In genomic region chr4:82522472-82522871, GRCh38 we compare ENCODE assay signal across 21 cellular contexts. TPM values are rescaled to one million over a fixed set of nuclear protein-coding genes. Genes with fewer than 3 reads are reported as not detected.
DNase-seq lines count a peak whose midpoint lies in the region; ATAC-seq and TF ChIP-seq lines count a peak whose summit lies in the region.
"Had no signal": no experiment of that assay in that cellular context is flagged by ENCODE, and none has a peak within 500 bp of the region (broad histone marks: within the 10 kb centered on the region; RNA-seq: fewer than 3 reads in every experiment).

No MANE protein-coding gene starts in this region.

- TF ChIP-seq RAD21 in SK-N-SH (IDR thresholded peaks at IDR 0.05; ENCODE audit: low read length), result no peak

- H3F3A ChIP-seq in SK-N-SH (replicated peaks; ENCODE audit: insufficient read depth), result peaks cover 10% of the 10 kb centered on the region

- H4K20me1 ChIP-seq in SK-N-SH (ENCODE audit: insufficient read depth), result no peaks in the 10 kb centered on the region
- H4K20me1 ChIP-seq: BLaER1 treated with 17β-estradiol and CSF1 and Interleukin-3, amounts not matched to agents 10 nM and 100 nM had no signal

- no peaks in the 10 kb centered on the region for H3K9me3 ChIP-seq in SK-N-SH
- H3K9me3 ChIP-seq in HEK293 (ENCODE audit: control insufficient read depth, insufficient read depth, low read depth, low read length), result no peaks in the 10 kb centered on the region
- H3K9me3 ChIP-seq in upper lobe of left lung, result no peaks in the 10 kb centered on the region
- H3K9me3 ChIP-seq: A549; BE2C; BLaER1 treated with 17β-estradiol and CSF1 and Interleukin-3, amounts not matched to agents 10 nM and 100 nM had no signal

- no peak overlapping the region for H3K4me3 Mint-ChIP-seq in stimulated activated naive B cell treated with anti-CD40 and anti-IgM and Interleukin-4, amounts not matched to agents 10 μg/mL and 1 μg/mL and 100 μg/mL, for 72 hours
- H3K4me3 Mint-ChIP-seq: CD14-positive monocyte; CD4-positive, alpha-beta T cell; CD8-positive, alpha-beta memory T cell had no signal

- H3K4me2 ChIP-seq in SK-N-SH, result no peak overlapping the region
- H3K4me2 ChIP-seq: A549; BLaER1 treated with 17β-estradiol and CSF1 and Interleukin-3, amounts not matched to agents 10 nM and 100 nM had no signal

- ATAC-seq in SK-N-SH treated with all-trans-retinoic acid at 6 μM for 48 hours (no peak), upper lobe of left lung (ENCODE audit: low FRiP score in 2 of 2) (no peak), HG02938 (IDR thresholded peaks at IDR 0.05; ENCODE audit: unreplicated experiment) (no peak)
- no peak for ATAC-seq in stimulated activated naive B cell treated with anti-CD40 and anti-IgM and Interleukin-4, amounts not matched to agents 10 μg/mL and 1 μg/mL and 100 μg/mL, for 72 hours (replicated peaks)
- ATAC-seq: A549 had no signal

- DNase-seq in SK-N-SH (no peak), iPS-NIHi7 (ENCODE audit: extremely low spot score) (peak; percentile 28), upper lobe of left lung (no peak)
- DNase-seq in stimulated activated naive B cell treated with anti-CD40 and anti-IgM and Interleukin-4, amounts not matched to agents 10 μg/mL and 1 μg/mL and 100 μg/mL, for 72 hours, result no peak
- DNase-seq: 8988T; ACHN; AML-193; BE2C; Calu3; CD4-positive, alpha-beta T cell; CD8-positive, alpha-beta memory T cell; DMS53; GF-D8; GOT3; HCEC 1CT had no signal

- H3K9me2 ChIP-seq in SK-N-SH, result no peaks in the 10 kb centered on the region

- no peaks in the 10 kb centered on the region for H3K79me2 ChIP-seq in SK-N-SH (ENCODE audit: insufficient read depth)

- H3K4me1 Mint-ChIP-seq in stimulated activated naive B cell treated with anti-CD40 and anti-IgM and Interleukin-4, amounts not matched to agents 10 μg/mL and 1 μg/mL and 100 μg/mL, for 72 hours, result no peaks in the 10 kb centered on the region
- H3K4me1 Mint-ChIP-seq: CD14-positive monocyte; CD8-positive, alpha-beta memory T cell had no signal

- no peak for TF ChIP-seq POLR2A in upper lobe of left lung (IDR thresholded peaks at IDR 0.05)

- H3K27me3 ChIP-seq in SK-N-SH (ENCODE audit: insufficient read depth), result no peaks in the 10 kb centered on the region
- H3K27me3 ChIP-seq in upper lobe of left lung, result no peaks in the 10 kb centered on the region
- H3K27me3 ChIP-seq: BE2C; BLaER1 treated with 17β-estradiol and CSF1 and Interleukin-3, amounts not matched to agents 10 nM and 100 nM had no signal

- CTCF ChIA-PET in SK-N-SH (lab: Yijun Ruan, JAX), result interaction anchor here (0.8 to 1.6 kb wide), 2 partner anchors 15 to 218 kb away, joined by 3 to 4 read pairs; no protein-coding TSS in a partner anchor
- CTCF ChIA-PET in HEK293 (lab: Yijun Ruan, JAX), result no interaction called here

- TF ChIP-seq EP300 in SK-N-SH (IDR thresholded peaks at IDR 0.05; ENCODE audit: borderline replicate concordance in 1 of 2, low read depth in 1 of 2, low read length in 1 of 2) (no peak), upper lobe of left lung (IDR thresholded peaks at IDR 0.05) (no peak)

- H3K9ac ChIP-seq in SK-N-SH, result no peak overlapping the region
- H3K9ac ChIP-seq: BLaER1 treated with 17β-estradiol and CSF1 and Interleukin-3, amounts not matched to agents 10 nM and 100 nM had no signal

- H3K36me3 ChIP-seq in SK-N-SH (replicated peaks in 1 of 2; ENCODE audit: control insufficient read depth in 1 of 2, insufficient read depth in 2 of 2, low read length in 1 of 2) (no peaks in the 10 kb centered on the region), HEK293 (ENCODE audit: control insufficient read depth in 2 of 2, insufficient read depth in 1 of 2, low read length in 2 of 2) (no peaks in the 10 kb centered on the region), upper lobe of left lung (no peaks in the 10 kb centered on the region)
- H3K36me3 ChIP-seq: BE2C; BLaER1 treated with 17β-estradiol and CSF1 and Interleukin-3, amounts not matched to agents 10 nM and 100 nM had no signal

- no peak overlapping the region for H2AFZ ChIP-seq in SK-N-SH (ENCODE audit: low read depth)

- peaks cover 0 to 6% of the 10 kb centered on the region in 2 experiments; a peak in 1 of 4 replicates for H3K4me1 ChIP-seq in SK-N-SH (ENCODE audit: control insufficient read depth in 1 of 2, insufficient read depth in 2 of 2, low read depth in 1 of 2, low read length in 1 of 2)
- peaks cover 3% of the 10 kb centered on the region; the same call in 1 of the 2 replicates for H3K4me1 ChIP-seq in HEK293 (ENCODE audit: control insufficient read depth, insufficient read depth, low read length)
- H3K4me1 ChIP-seq in upper lobe of left lung, result no peaks in the 10 kb centered on the region
- H3K4me1 ChIP-seq: BE2C had no signal

- H3K27me3 Mint-ChIP-seq in stimulated activated naive B cell treated with anti-CD40 and anti-IgM and Interleukin-4, amounts not matched to agents 10 μg/mL and 1 μg/mL and 100 μg/mL, for 72 hours, result peaks cover 7 to 8% of the 10 kb centered on the region in 2 donors

- 70% methylated on average over 4 of the region's 4 CpGs for WGBS in SK-N-SH (ENCODE audit: low lambda C conversion rate)
- WGBS in upper lobe of left lung, 2 donors, result 95% methylated on average over 4 of the region's 4 CpGs

- H3K36me3 Mint-ChIP-seq in stimulated activated naive B cell treated with anti-CD40 and anti-IgM and Interleukin-4, amounts not matched to agents 10 μg/mL and 1 μg/mL and 100 μg/mL, for 72 hours, result no peaks in the 10 kb centered on the region
- H3K36me3 Mint-ChIP-seq: CD14-positive monocyte; CD8-positive, alpha-beta memory T cell had no signal

- TF ChIP-seq CTCF in SK-N-SH (IDR thresholded peaks at IDR 0.05) (no peak), HEK293 (tag by site-specific recombination; IDR thresholded peaks at IDR 0.05) (no peak), upper lobe of left lung (IDR thresholded peaks at IDR 0.05) (no peak)

- no peak overlapping the region for H3K4me3 ChIP-seq in SK-N-SH (ENCODE audit: low read depth in 2 of 2, low read length in 1 of 2)
- H3K4me3 ChIP-seq in HEK293 (ENCODE audit: low read depth, low read length), result no peak overlapping the region
- no peak overlapping the region for H3K4me3 ChIP-seq in upper lobe of left lung
- H3K4me3 ChIP-seq: A549; BLaER1 treated with 17β-estradiol and CSF1 and Interleukin-3, amounts not matched to agents 10 nM and 100 nM had no signal

- POLR2A ChIA-PET in SK-N-SH (lab: Yijun Ruan, JAX), result no interaction called here
- POLR2A ChIA-PET in HEK293 (lab: Yijun Ruan, JAX), result interaction anchor here (0.6 kb wide), 1 partner anchor 452 kb away, joined by 4 read pairs; no protein-coding TSS in a partner anchor

- H3K9me3 Mint-ChIP-seq in stimulated activated naive B cell treated with anti-CD40 and anti-IgM and Interleukin-4, amounts not matched to agents 10 μg/mL and 1 μg/mL and 100 μg/mL, for 72 hours, result no peaks in the 10 kb centered on the region
- H3K9me3 Mint-ChIP-seq: CD14-positive monocyte; CD4-positive, alpha-beta T cell had no signal

- no peak overlapping the region for H3K27ac ChIP-seq in SK-N-SH (ENCODE audit: low read depth in 2 of 2, low read length in 1 of 2)
- H3K27ac ChIP-seq in HEK293 (ENCODE audit: extremely low read depth, low read depth, low read length), result no peak overlapping the region
- H3K27ac ChIP-seq in upper lobe of left lung, result no peak overlapping the region
- H3K27ac ChIP-seq: A549; BLaER1 treated with 17β-estradiol and CSF1 and Interleukin-3, amounts not matched to agents 10 nM and 100 nM had no signal

- no peak overlapping the region for H3K27ac Mint-ChIP-seq in stimulated activated naive B cell treated with anti-CD40 and anti-IgM and Interleukin-4, amounts not matched to agents 10 μg/mL and 1 μg/mL and 100 μg/mL, for 72 hours
- H3K27ac Mint-ChIP-seq: CD14-positive monocyte; CD4-positive, alpha-beta T cell; CD8-positive, alpha-beta memory T cell had no signal

TF ChIP-seq in SK-N-SH, 30 proteins besides CTCF, POLR2A, EP300 and RAD21 (continues in another document):
- TF ChIP-seq TAF1 (IDR thresholded peaks at IDR 0.05; ENCODE audit: borderline replicate concordance, low read depth, low read length), result no peak
- TF ChIP-seq MXI1 (IDR thresholded peaks at IDR 0.05; ENCODE audit: low read depth, low read length), result no peak

TF ChIP-seq in SK-N-SH treated with all-trans-retinoic acid at 6 μM for 48 hours, 23 proteins besides CTCF, POLR2A, EP300 and RAD21 (continues in another document):
- no peak for TF ChIP-seq POU6F1 (CRISPR knock-in tag; IDR thresholded peaks at IDR 0.05; ENCODE audit: borderline replicate concordance, low read depth)
- no peak for TF ChIP-seq BACH2 (CRISPR knock-in tag; IDR thresholded peaks at IDR 0.05; ENCODE audit: borderline replicate concordance)
- no peak for TF ChIP-seq ZFP3 (CRISPR knock-in tag; IDR thresholded peaks at IDR 0.05)

TF ChIP-seq in HEK293, 187 proteins besides CTCF, POLR2A, EP300 and RAD21:
- no peak for TF ChIP-seq GLI2 (tag by site-specific recombination; IDR thresholded peaks at IDR 0.05; ENCODE audit: borderline replicate concordance, low read depth)
- TF ChIP-seq, protein P1, sequence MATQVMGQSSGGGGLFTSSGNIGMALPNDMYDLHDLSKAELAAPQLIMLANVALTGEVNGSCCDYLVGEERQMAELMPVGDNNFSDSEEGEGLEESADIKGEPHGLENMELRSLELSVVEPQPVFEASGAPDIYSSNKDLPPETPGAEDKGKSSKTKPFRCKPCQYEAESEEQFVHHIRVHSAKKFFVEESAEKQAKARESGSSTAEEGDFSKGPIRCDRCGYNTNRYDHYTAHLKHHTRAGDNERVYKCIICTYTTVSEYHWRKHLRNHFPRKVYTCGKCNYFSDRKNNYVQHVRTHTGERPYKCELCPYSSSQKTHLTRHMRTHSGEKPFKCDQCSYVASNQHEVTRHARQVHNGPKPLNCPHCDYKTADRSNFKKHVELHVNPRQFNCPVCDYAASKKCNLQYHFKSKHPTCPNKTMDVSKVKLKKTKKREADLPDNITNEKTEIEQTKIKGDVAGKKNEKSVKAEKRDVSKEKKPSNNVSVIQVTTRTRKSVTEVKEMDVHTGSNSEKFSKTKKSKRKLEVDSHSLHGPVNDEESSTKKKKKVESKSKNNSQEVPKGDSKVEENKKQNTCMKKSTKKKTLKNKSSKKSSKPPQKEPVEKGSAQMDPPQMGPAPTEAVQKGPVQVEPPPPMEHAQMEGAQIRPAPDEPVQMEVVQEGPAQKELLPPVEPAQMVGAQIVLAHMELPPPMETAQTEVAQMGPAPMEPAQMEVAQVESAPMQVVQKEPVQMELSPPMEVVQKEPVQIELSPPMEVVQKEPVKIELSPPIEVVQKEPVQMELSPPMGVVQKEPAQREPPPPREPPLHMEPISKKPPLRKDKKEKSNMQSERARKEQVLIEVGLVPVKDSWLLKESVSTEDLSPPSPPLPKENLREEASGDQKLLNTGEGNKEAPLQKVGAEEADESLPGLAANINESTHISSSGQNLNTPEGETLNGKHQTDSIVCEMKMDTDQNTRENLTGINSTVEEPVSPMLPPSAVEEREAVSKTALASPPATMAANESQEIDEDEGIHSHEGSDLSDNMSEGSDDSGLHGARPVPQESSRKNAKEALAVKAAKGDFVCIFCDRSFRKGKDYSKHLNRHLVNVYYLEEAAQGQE (tag by site-specific recombination; IDR thresholded peaks at IDR 0.05), result peak; percentile 73

RNA-seq across cellular contexts. Expression of gene TMEM150C, which starts 39.3 kb away (rescaled TPM):
- 1.0 and 1.3 TPM in 2 replicates for polyA plus RNA-seq in SK-N-SH (2012; rRNA removed)
- polyA plus RNA-seq in SK-N-SH (2012; cell fraction: cytosol; rRNA removed), result 1.0 and 1.1 TPM in 2 replicates
- 0.56 and 1.2 TPM in 2 replicates for polyA plus RNA-seq in SK-N-SH (2012; cell fraction: nucleus; rRNA removed)
- total RNA-seq in upper lobe of left lung, result 1 to 10 TPM; 2.7 to 6.8 (median 4.9) TPM
- total RNA-seq: CD4-positive, alpha-beta T cell; CD8-positive, alpha-beta memory T cell had no signal
- polyA plus RNA-seq: CD14-positive monocyte had no signal
